Comparison of ENCODE assay signal across 24 cellular contexts in genomic region chr1:165234149-165234548, GRCh38.
"Had no signal": no experiment of that assay in that cellular context is flagged by ENCODE, and none has a peak within 500 bp of the region (broad histone marks: within the 10 kb centered on the region; RNA-seq: fewer than 3 reads in every experiment).

No MANE protein-coding gene starts in this region.

- DNase-seq: activated CD4-positive, alpha-beta memory T cell treated with anti-CD3 and anti-CD28 coated beads, Interleukin-2, amount 10 ng/mL, durations not matched to agents 7 days and 5 days; activated CD4-positive, alpha-beta T cell treated with anti-CD3 and anti-CD28 coated beads for 1 hour; activated CD4-positive, alpha-beta T cell treated with anti-CD3 and anti-CD28 coated beads, Interleukin-2, amount 10 ng/mL, durations not matched to agents 7 days and 5 days; activated CD8-positive, alpha-beta memory T cell treated with anti-CD3 and anti-CD28 coated beads, Interleukin-2, amount 50 U/mL, for 48 hours; activated gamma-delta T cell; activated naive CD4-positive, alpha-beta T cell treated with anti-CD3 and anti-CD28 coated beads, Interleukin-2, amount 10 ng/mL, durations not matched to agents 7 days and 5 days; activated T-cell treated with anti-CD3 and anti-CD28 coated beads, Interleukin-2, amount 50 U/mL, for 24 hours; amygdala; central memory CD4-positive, alpha-beta T cell; foreskin keratinocyte; heart right ventricle; left ventricle myocardium superior; naive B cell; stimulated activated CD4-positive, alpha-beta T cell treated with anti-CD3 and anti-CD28 coated beads, Interleukin-15, amount 100 ng/mL, for 24 hours; stimulated activated CD4-positive, alpha-beta T cell treated with anti-CD3 and anti-CD28 coated beads, Interleukin-2, amount 100 ng/mL, for 24 hours; stimulated activated naive CD4-positive, alpha-beta T cell; T-helper 2 cell; tibial artery had no signal

- H3K9me3 ChIP-seq: breast epithelium, esophagus muscularis mucosa, heart right ventricle, right atrium auricular region, suprapubic skin, tibial artery had no signal

- H3K4me3 ChIP-seq: breast epithelium, heart right ventricle, right atrium auricular region, suprapubic skin, tibial artery had no signal

- H3K4me1 Mint-ChIP-seq: activated CD4-positive, alpha-beta T cell treated with anti-CD3 and anti-CD28 coated beads, Interleukin-2, amount 10 ng/mL, durations not matched to agents 7 days and 5 days had no signal

- H3K27ac Mint-ChIP-seq: activated CD4-positive, alpha-beta memory T cell treated with anti-CD3 and anti-CD28 coated beads, Interleukin-2, amount 10 ng/mL, durations not matched to agents 7 days and 5 days; activated CD4-positive, alpha-beta T cell treated with anti-CD3 and anti-CD28 coated beads, Interleukin-2, amount 10 ng/mL, durations not matched to agents 7 days and 5 days; activated naive CD4-positive, alpha-beta T cell treated with anti-CD3 and anti-CD28 coated beads, Interleukin-2, amount 10 ng/mL, durations not matched to agents 7 days and 5 days; activated T-cell treated with anti-CD3 and anti-CD28 coated beads, Interleukin-2, amount 50 U/mL, for 24 hours; mesothelial cell of epicardium; naive B cell; WTC11 had no signal

- H3K36me3 Mint-ChIP-seq: mesothelial cell of epicardium, WTC11 had no signal

- H3K4me1 ChIP-seq: breast epithelium, foreskin keratinocyte had no signal

- H3K4me3 Mint-ChIP-seq: activated CD4-positive, alpha-beta memory T cell treated with anti-CD3 and anti-CD28 coated beads, Interleukin-2, amount 10 ng/mL, durations not matched to agents 7 days and 5 days; activated CD4-positive, alpha-beta T cell treated with anti-CD3 and anti-CD28 coated beads, Interleukin-2, amount 10 ng/mL, durations not matched to agents 7 days and 5 days; activated naive CD4-positive, alpha-beta T cell treated with anti-CD3 and anti-CD28 coated beads, Interleukin-2, amount 10 ng/mL, durations not matched to agents 7 days and 5 days; activated T-cell treated with anti-CD3 and anti-CD28 coated beads, Interleukin-2, amount 50 U/mL, for 24 hours had no signal

- H3K36me3 ChIP-seq: breast epithelium, esophagus muscularis mucosa, heart right ventricle, right atrium auricular region, suprapubic skin, tibial artery had no signal

- H3K9me3 Mint-ChIP-seq: activated CD4-positive, alpha-beta memory T cell treated with anti-CD3 and anti-CD28 coated beads, Interleukin-2, amount 10 ng/mL, durations not matched to agents 7 days and 5 days; activated CD4-positive, alpha-beta T cell treated with anti-CD3 and anti-CD28 coated beads, Interleukin-2, amount 10 ng/mL, durations not matched to agents 7 days and 5 days; activated naive CD4-positive, alpha-beta T cell treated with anti-CD3 and anti-CD28 coated beads, Interleukin-2, amount 10 ng/mL, durations not matched to agents 7 days and 5 days; activated T-cell treated with anti-CD3 and anti-CD28 coated beads, Interleukin-2, amount 50 U/mL, for 24 hours; mesothelial cell of epicardium; WTC11 had no signal

- ATAC-seq: foreskin keratinocyte, heart right ventricle, left ventricle myocardium superior, WTC11 had no signal
